8 cellular contexts compared by ENCODE assay signal in the genomic region with DNA sequence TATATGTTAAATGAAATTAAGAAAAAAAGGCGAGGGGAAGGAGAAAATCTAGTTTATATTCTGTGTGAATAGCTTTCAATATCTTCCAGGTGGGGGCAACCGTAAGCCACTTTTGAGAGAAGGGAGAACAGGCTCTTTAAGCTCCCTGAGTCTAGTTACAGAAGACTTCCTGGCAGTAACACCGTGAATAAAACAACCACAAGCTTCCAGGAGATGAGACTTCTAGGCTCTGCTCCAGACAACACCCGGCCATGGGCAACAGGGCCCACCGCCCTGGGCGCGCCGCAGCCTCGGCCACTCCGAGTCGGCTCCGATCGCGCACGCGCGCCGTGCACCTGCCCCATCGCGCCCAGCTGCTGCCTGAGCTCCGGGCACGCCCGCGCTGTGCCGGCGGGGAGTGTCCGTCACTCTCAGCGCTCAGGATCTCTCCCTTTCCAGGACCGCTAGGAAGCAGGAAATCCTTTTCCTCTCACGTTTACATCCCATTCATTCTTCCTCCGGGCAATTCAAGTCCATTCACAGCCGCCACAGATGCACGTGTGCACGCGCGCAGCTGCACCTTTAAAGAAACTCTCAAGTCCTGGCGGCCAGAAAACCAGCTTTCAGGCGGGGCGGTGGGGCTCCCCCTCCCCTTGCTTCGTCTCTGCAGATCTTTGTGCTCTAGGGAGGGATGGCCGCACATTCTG. TPM values are rescaled to one million over a fixed set of nuclear protein-coding genes. Genes with fewer than 3 reads are reported as not detected.
DNase-seq lines count a peak whose midpoint lies in the region; ATAC-seq and TF ChIP-seq lines count a peak whose summit lies in the region.

No MANE protein-coding gene starts in this region.

- peaks cover 94% of the 10 kb centered on the region for H3K27me3 ChIP-seq in neutrophil

- TF ChIP-seq CTCF in neutrophil (IDR thresholded peaks at IDR 0.05) = no peak

- no peak overlapping the region for H3K27ac ChIP-seq in neutrophil

- ATAC-seq in GM19395 (IDR thresholded peaks at IDR 0.05; ENCODE audit: unreplicated experiment) (peak; percentile 56), HG03378 (IDR thresholded peaks at IDR 0.05; ENCODE audit: unreplicated experiment) (peak; percentile 49)

- no peaks in the 10 kb centered on the region for H3K9me3 ChIP-seq in neutrophil

- peak overlapping the region; percentile 69 for H3K4me3 ChIP-seq in neutrophil (ENCODE audit: low read depth in 1 of 2, low read length in 1 of 2)

- peak; percentile 86 for DNase-seq in Daoy (ENCODE audit: low read depth)
- DNase-seq in NCI-H446 treated with DMSO at 0.1 percent for 48 hours (lab: John Stamatoyannopoulos, UW) = peak; percentile 4
- DNase-seq in activated CD8-positive, alpha-beta memory T cell treated with anti-CD3 and anti-CD28 coated beads, Interleukin-2, amount 50 U/mL, for 48 hours = peak; percentile 73
- DNase-seq in foreskin melanocyte = peak; percentile 59
- DNase-seq in ureter (ENCODE audit: low spot score) = no peak

- H3K4me1 ChIP-seq in neutrophil (ENCODE audit: control insufficient read depth in 1 of 2, insufficient read depth in 1 of 2, low read depth in 1 of 2, low read length in 1 of 2) = peaks cover 17 to 19% of the 10 kb centered on the region in 2 experiments

- H3K36me3 ChIP-seq in neutrophil = no peaks in the 10 kb centered on the region

RNA-seq across cellular contexts. Expression of gene PAX3, which starts 19.4 kb away (rescaled TPM):
- 7.2 and 15.7 TPM in 2 replicates for total RNA-seq in Daoy (2014; rRNA removed; shearing (Covaris generic))
- not detected for total RNA-seq in ureter
